Comparison of ENCODE assay signal across 9 cellular contexts in the genomic region with DNA sequence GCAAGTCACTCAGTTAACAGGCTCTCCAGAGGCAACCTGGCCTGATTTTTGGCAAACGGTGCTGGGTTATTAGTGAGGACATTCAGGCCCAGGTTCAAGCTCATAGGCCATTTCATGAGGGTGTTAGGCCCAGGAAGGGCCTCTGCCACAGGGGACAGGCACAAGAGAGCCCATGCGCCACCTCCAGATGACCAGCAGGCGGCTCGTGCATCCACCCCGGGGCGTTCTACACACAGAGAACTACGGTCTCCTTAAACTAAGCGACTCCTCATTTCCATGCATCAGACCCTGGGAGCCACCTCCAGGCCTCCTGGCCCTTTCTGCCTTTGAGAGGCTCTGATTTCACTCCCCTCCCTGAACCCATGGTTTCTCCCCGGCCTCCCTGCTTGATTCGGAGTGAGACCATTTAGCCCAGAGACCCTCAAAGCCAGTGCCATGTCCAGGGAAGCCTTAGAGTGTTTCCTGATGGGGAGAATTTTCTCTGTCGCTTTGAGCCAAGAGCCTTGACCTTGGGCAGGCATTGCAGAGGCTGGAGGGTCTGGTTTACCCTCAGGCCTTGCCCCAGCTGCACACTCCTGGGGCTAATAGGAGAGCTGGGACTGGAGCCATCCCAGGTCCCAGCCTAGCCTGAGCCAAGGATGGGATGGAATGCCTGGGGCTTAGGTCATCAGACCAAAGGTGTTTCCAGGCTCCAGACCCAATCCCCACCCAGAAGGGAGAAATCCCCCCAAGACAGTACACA.
A peak's percentile ranks its signal among the peaks of the same experiment; 100 is the strongest.
DNase-seq lines count a peak whose midpoint lies in the region; ATAC-seq, FAIRE-seq and TF ChIP-seq lines count a peak whose summit lies in the region.
"Had no signal": no experiment of that assay in that cellular context is flagged by ENCODE, and none has a peak within 500 bp of the region (broad histone marks: within the 10 kb centered on the region; RNA-seq: fewer than 3 reads in every experiment).

No MANE protein-coding gene starts in this region.

- H3K9me3 ChIP-seq in left ventricle myocardium inferior (replicated peaks) (no peaks in the 10 kb centered on the region), right atrium auricular region (no peaks in the 10 kb centered on the region), esophagus squamous epithelium (no peaks in the 10 kb centered on the region)
- H3K9me3 ChIP-seq in CD4-positive, alpha-beta memory T cell (ENCODE audit: control insufficient read depth in 1 of 2, low read length in 2 of 2), result no peaks in the 10 kb centered on the region
- H3K9me3 ChIP-seq: ovary had no signal

- CTCF ChIA-PET in CD4-positive, alpha-beta memory T cell (lab: Charles Lee; ENCODE audit: partially characterized antibody), result no interaction called here

- no peak overlapping the region for H3K4me3 Mint-ChIP-seq in CD4-positive, alpha-beta memory T cell

- H3K27me3 ChIP-seq in left ventricle myocardium inferior (ENCODE audit: low read depth), result peaks cover 19% of the 10 kb centered on the region
- no peaks in the 10 kb centered on the region for H3K27me3 ChIP-seq in right atrium auricular region
- H3K27me3 ChIP-seq in foreskin keratinocyte, result no peaks in the 10 kb centered on the region
- no peaks in the 10 kb centered on the region for H3K27me3 ChIP-seq in CD4-positive, alpha-beta memory T cell (ENCODE audit: insufficient read depth, low read length)
- H3K27me3 ChIP-seq in esophagus squamous epithelium, result peaks cover 0 to 9% (median 0%) of the 10 kb centered on the region in 4 donors
- H3K27me3 ChIP-seq: ovary had no signal

- 56 to 72% methylated on average over 6 to 8 of the region's 11 CpGs for WGBS in esophagus squamous epithelium, 2 donors

- H3K4me1 ChIP-seq in left ventricle myocardium inferior (no peaks in the 10 kb centered on the region), right atrium auricular region (no peaks in the 10 kb centered on the region), foreskin keratinocyte (no peaks in the 10 kb centered on the region), esophagus squamous epithelium (no peaks in the 10 kb centered on the region)
- H3K4me1 ChIP-seq in CD4-positive, alpha-beta memory T cell (ENCODE audit: insufficient read depth, low read length), result no peaks in the 10 kb centered on the region

- no peak for TF ChIP-seq POLR2A in esophagus squamous epithelium (IDR thresholded peaks at IDR 0.05)

- ATAC-seq in foreskin keratinocyte (no peak), GM19328 (IDR thresholded peaks at IDR 0.05; ENCODE audit: unreplicated experiment) (no peak)

- peaks cover 1 to 2% of the 10 kb centered on the region in 2 donors for H3K27me3 Mint-ChIP-seq in CD4-positive, alpha-beta memory T cell

- peaks cover 0 to 2% (median 0%) of the 10 kb centered on the region in 8 donors for H3K9me3 Mint-ChIP-seq in CD4-positive, alpha-beta memory T cell

- H3K36me3 ChIP-seq in left ventricle myocardium inferior (no peaks in the 10 kb centered on the region), right atrium auricular region (no peaks in the 10 kb centered on the region), esophagus squamous epithelium (no peaks in the 10 kb centered on the region)
- no peaks in the 10 kb centered on the region for H3K36me3 ChIP-seq in CD4-positive, alpha-beta memory T cell (ENCODE audit: insufficient read depth, low read length)
- H3K36me3 ChIP-seq: ovary had no signal

- H3K4me1 Mint-ChIP-seq in CD4-positive, alpha-beta memory T cell, result no peaks in the 10 kb centered on the region

- DNase-seq in left ventricle myocardium inferior (no peak), right atrium auricular region (ENCODE audit: low spot score) (no peak), NCI-H69 (lab: John Stamatoyannopoulos, UW) (peak; percentile 41), foreskin keratinocyte (no peak), urothelium cell line (ENCODE audit: low spot score) (peak; percentile 37), esophagus squamous epithelium (lab: John Stamatoyannopoulos, UW) (no peak)
- DNase-seq in CD4-positive, alpha-beta memory T cell, result no peak

- intact Hi-C loops in left ventricle myocardium inferior (cut with micrococcal nuclease) (no loop called here), esophagus squamous epithelium (cut with DNase I) (no loop called here)
- intact Hi-C loops in CD4-positive, alpha-beta memory T cell (cut with micrococcal nuclease), result no loop called here

- H3K36me3 Mint-ChIP-seq in CD4-positive, alpha-beta memory T cell, result no peaks in the 10 kb centered on the region

- H3K27ac Mint-ChIP-seq in CD4-positive, alpha-beta memory T cell, result no peak overlapping the region

- POLR2A ChIA-PET in CD4-positive, alpha-beta memory T cell (lab: Charles Lee; ENCODE audit: partially characterized antibody), result no interaction called here

- H3K4me3 ChIP-seq in left ventricle myocardium inferior (no peak overlapping the region), right atrium auricular region (no peak overlapping the region), esophagus squamous epithelium (no peak overlapping the region)
- H3K4me3 ChIP-seq in CD4-positive, alpha-beta memory T cell (ENCODE audit: low read length in 2 of 2), result no peak overlapping the region
- H3K4me3 ChIP-seq: ovary had no signal

- no peak for FAIRE-seq in urothelium cell line (lab: Jason Lieb, UNC)

- TF ChIP-seq CTCF in left ventricle myocardium inferior (IDR thresholded peaks at IDR 0.05; ENCODE audit: borderline replicate concordance) (peak; percentile 13), right atrium auricular region (IDR thresholded peaks at IDR 0.05) (peak in 1 of 2 donors; percentile 29), foreskin keratinocyte (conservative IDR thresholded peaks at IDR 0.05) (peak; percentile 16), esophagus squamous epithelium (IDR thresholded peaks at IDR 0.05) (peak in 1 of 6 experiments; percentile 19)

- H3K27ac ChIP-seq in left ventricle myocardium inferior (replicated peaks) (no peak overlapping the region), right atrium auricular region (no peak overlapping the region), foreskin keratinocyte (no peak overlapping the region), esophagus squamous epithelium (no peak overlapping the region)
- no peak overlapping the region for H3K27ac ChIP-seq in CD4-positive, alpha-beta memory T cell (ENCODE audit: low read depth, low read length)
- H3K27ac ChIP-seq: ovary had no signal

Comparison
In these comparisons a context has a peak if more than half of its experiments do, and no peak if none do; other contexts are left out.
1. DNase-seq: peak in NCI-H69 (single experiment) and urothelium cell line (single experiment); none in left ventricle myocardium inferior (single experiment), right atrium auricular region (single experiment), foreskin keratinocyte (0 of 2), CD4-positive, alpha-beta memory T cell (0 of 5) and esophagus squamous epithelium (single experiment).